Comparison of ENCODE assay signal across 8 cellular contexts in genomic region chr6:125986956-125987617, GRCh38. TPM values are rescaled to one million over a fixed set of nuclear protein-coding genes. Genes with fewer than 3 reads are reported as not detected.
DNase-seq lines count a peak whose midpoint lies in the region; ATAC-seq, FAIRE-seq and TF ChIP-seq lines count a peak whose summit lies in the region.

No MANE protein-coding gene starts in this region.

- H3K36me3 Mint-ChIP-seq in GM23338 (ENCODE audit: low read depth), result no peaks in the 10 kb centered on the region
- H3K36me3 Mint-ChIP-seq in activated T-cell treated with anti-CD3 and anti-CD28 coated beads, Interleukin-2, amount 50 U/mL, for 24 hours (ENCODE audit: low read depth), result peaks cover 11% of the 10 kb centered on the region

- peaks cover 8% of the 10 kb centered on the region; the same call in 1 of the 3 replicates for H3K4me1 Mint-ChIP-seq in GM23338
- H3K4me1 Mint-ChIP-seq in activated T-cell treated with anti-CD3 and anti-CD28 coated beads, Interleukin-2, amount 50 U/mL, for 24 hours (ENCODE audit: low read depth), result peaks cover 29% of the 10 kb centered on the region

- no peaks in the 10 kb centered on the region for H3K27me3 Mint-ChIP-seq in GM23338 (ENCODE audit: insufficient read depth, low read depth, poor library complexity)
- H3K27me3 Mint-ChIP-seq in activated T-cell treated with anti-CD3 and anti-CD28 coated beads, Interleukin-2, amount 50 U/mL, for 24 hours, result no peaks in the 10 kb centered on the region

- TF ChIP-seq CTCF in GM13976 (IDR thresholded peaks at IDR 0.05; ENCODE audit: borderline replicate concordance, control extremely low read depth, extremely low read depth, insufficient read depth, missing control alignments) (no peak), GM23338 (conservative IDR thresholded peaks at IDR 0.05; ENCODE audit: low read depth in 2 of 2) (no peak), adrenal gland (IDR thresholded peaks at IDR 0.05) (no peak), keratinocyte (optimal IDR thresholded peaks at IDR 0.05 in 1 of 3, IDR thresholded peaks at IDR 0.05 in 1 of 3, conservative IDR thresholded peaks at IDR 0.05 in 1 of 3; ENCODE audit: extremely low read depth in 1 of 3, insufficient read depth in 2 of 3, low read length in 3 of 3) (no peak)

- FAIRE-seq in keratinocyte (lab: Jason Lieb, UNC), result no peak

- peak; percentile 10 for ATAC-seq in GM23338
- no peak for ATAC-seq in HG03457 (IDR thresholded peaks at IDR 0.05; ENCODE audit: unreplicated experiment)

- H3K4me3 Mint-ChIP-seq in GM23338, result no peak overlapping the region
- no peak overlapping the region for H3K4me3 Mint-ChIP-seq in activated T-cell treated with anti-CD3 and anti-CD28 coated beads, Interleukin-2, amount 50 U/mL, for 24 hours

- H3K27me3 ChIP-seq in GM23338 (ENCODE audit: insufficient read depth), result no peaks in the 10 kb centered on the region
- H3K27me3 ChIP-seq in adrenal gland, result no peaks in the 10 kb centered on the region
- H3K27me3 ChIP-seq in keratinocyte (ENCODE audit: control insufficient read depth, extremely low read depth, insufficient read depth, low read length), result no peaks in the 10 kb centered on the region
- H3K27me3 ChIP-seq in thymus (ENCODE audit: control insufficient read depth, insufficient read depth), result no peaks in the 10 kb centered on the region

- intact Hi-C loops in adrenal gland (cut with DNase I), result no loop called here

- no peaks in the 10 kb centered on the region for H3K9me3 Mint-ChIP-seq in GM23338
- H3K9me3 Mint-ChIP-seq in activated T-cell treated with anti-CD3 and anti-CD28 coated beads, Interleukin-2, amount 50 U/mL, for 24 hours, result no peaks in the 10 kb centered on the region

- H2AFZ ChIP-seq in GM23338 (peak overlapping the region; percentile 94), keratinocyte (ENCODE audit: control insufficient read depth, low read length) (peak overlapping the region; percentile 100)

- H3K4me3 ChIP-seq in GM23338 (peak overlapping the region; percentile 93), adrenal gland (peak overlapping the region; percentile 71 to 91 (median 80)), keratinocyte (ENCODE audit: control insufficient read depth in 2 of 3, extremely low read depth in 1 of 3, insufficient read depth in 2 of 3, low read depth in 1 of 3, low read length in 3 of 3) (peak overlapping the region; percentile 74 to 98 (median 98)), thymus (ENCODE audit: low read length) (peak overlapping the region; percentile 68)

- no peaks in the 10 kb centered on the region for H3K9me3 ChIP-seq in adrenal gland (replicated peaks in 1 of 3)
- no peaks in the 10 kb centered on the region for H3K9me3 ChIP-seq in keratinocyte (ENCODE audit: control insufficient read depth, low read depth, low read length)
- no peaks in the 10 kb centered on the region for H3K9me3 ChIP-seq in thymus (ENCODE audit: control insufficient read depth)

- dilution Hi-C loops in keratinocyte (cut with MboI; ENCODE audit: extremely low pct_ligation_motif_present, low sequenced_read_pairs), result no loop called here

- peaks cover 58% of the 10 kb centered on the region for H3K79me2 ChIP-seq in GM23338 (replicated peaks; ENCODE audit: insufficient read depth)
- H3K79me2 ChIP-seq in keratinocyte (ENCODE audit: control insufficient read depth, insufficient read depth, low read length), result peaks cover 48% of the 10 kb centered on the region

- no peaks in the 10 kb centered on the region for H3K9me2 ChIP-seq in GM23338 (ENCODE audit: insufficient read depth)

- in situ Hi-C loops in GM13976 (cut with MboI; ENCODE audit: low sequenced_read_pairs, unreplicated experiment), result no loop called here

- TF ChIP-seq POLR2A in adrenal gland (IDR thresholded peaks at IDR 0.05), result no peak

- H3K9ac ChIP-seq in keratinocyte (ENCODE audit: control insufficient read depth, extremely low read depth, insufficient read depth, low read length), result peak overlapping the region; percentile 96

- H4K20me1 ChIP-seq in GM23338 (replicated peaks; ENCODE audit: insufficient read depth), result peaks cover 12% of the 10 kb centered on the region
- peaks cover 3% of the 10 kb centered on the region for H4K20me1 ChIP-seq in keratinocyte (ENCODE audit: control insufficient read depth, extremely low read depth, insufficient read depth, low read length)

- H3K27ac ChIP-seq in GM23338 (ENCODE audit: low read depth) (peak overlapping the region; percentile 67), adrenal gland (peak overlapping the region in 4 of 5 donors; percentile 29 to 85 (median 78)), keratinocyte (ENCODE audit: control insufficient read depth, insufficient read depth, low read length) (peak overlapping the region; percentile 95), thymus (ENCODE audit: low read depth) (no peak overlapping the region)

- H3K27ac Mint-ChIP-seq in GM23338, result no peak overlapping the region
- no peak overlapping the region for H3K27ac Mint-ChIP-seq in activated T-cell treated with anti-CD3 and anti-CD28 coated beads, Interleukin-2, amount 50 U/mL, for 24 hours

- peaks cover 37% of the 10 kb centered on the region for H3K4me1 ChIP-seq in GM23338 (ENCODE audit: insufficient read depth)
- H3K4me1 ChIP-seq in adrenal gland (replicated peaks in 1 of 2), result peaks cover 9 to 32% of the 10 kb centered on the region in 2 donors
- peaks cover 24% of the 10 kb centered on the region for H3K4me1 ChIP-seq in keratinocyte (ENCODE audit: control insufficient read depth, extremely low read depth, insufficient read depth, low read length)
- no peaks in the 10 kb centered on the region for H3K4me1 ChIP-seq in thymus (ENCODE audit: control insufficient read depth, insufficient read depth, low read length)

- H3K9me1 ChIP-seq in keratinocyte (ENCODE audit: control insufficient read depth, extremely low read depth, insufficient read depth, low read length), result peaks cover 2% of the 10 kb centered on the region

- DNase-seq in GM13976 (ENCODE audit: low spot score) (peak; percentile 32), GM23338 (ENCODE audit: low spot score) (peak; percentile 28), LoVo (ENCODE audit: low spot score) (peak; percentile 41), adrenal gland (peak in 1 of 7 donors; percentile 14), keratinocyte (ENCODE audit: low read depth, low spot score) (no peak)
- DNase-seq in activated T-cell treated with anti-CD3 and anti-CD28 coated beads, Interleukin-2, amount 50 U/mL, for 24 hours, result no peak

- H3K36me3 ChIP-seq in GM23338 (ENCODE audit: insufficient read depth) (no peaks in the 10 kb centered on the region), adrenal gland (replicated peaks in 1 of 2) (no peaks in the 10 kb centered on the region), keratinocyte (ENCODE audit: control insufficient read depth in 2 of 2, extremely low read depth in 1 of 2, insufficient read depth in 2 of 2, low read length in 2 of 2) (no peaks in the 10 kb centered on the region), thymus (ENCODE audit: control insufficient read depth, insufficient read depth) (no peaks in the 10 kb centered on the region)

- WGBS in adrenal gland, 4 donors, result 12 to 19% (median 15%) methylated on average over 11 of the region's 11 CpGs
- WGBS in thymus, result 35% methylated on average over 11 of the region's 11 CpGs

- H3F3A ChIP-seq in GM23338 (replicated peaks; ENCODE audit: low read depth), result no peaks in the 10 kb centered on the region

- peak overlapping the region; percentile 79 for H3K4me2 ChIP-seq in GM23338
- peak overlapping the region; percentile 88 for H3K4me2 ChIP-seq in keratinocyte (ENCODE audit: control insufficient read depth, extremely low read depth, insufficient read depth, low read depth, low read length)

TF ChIP-seq in GM23338, 12 proteins besides CTCF, POLR2A, EP300 and RAD21 (continues in another document):
- TF ChIP-seq ZNF331 (CRISPR knock-in tag; IDR thresholded peaks at IDR 0.05; ENCODE audit: low read depth), result no peak
- TF ChIP-seq EZH2 (IDR thresholded peaks at IDR 0.05; ENCODE audit: low read depth, unreplicated experiment), result no peak
- no peak for TF ChIP-seq ZNF114 (CRISPR knock-in tag; IDR thresholded peaks at IDR 0.05)
- TF ChIP-seq POLR2AphosphoS5 (IDR thresholded peaks at IDR 0.05; ENCODE audit: low read depth), result no peak
- TF ChIP-seq CREB1 (CRISPR knock-in tag; IDR thresholded peaks at IDR 0.05; ENCODE audit: low read depth), result no peak

RNA-seq across cellular contexts. Expression of gene TRMT11, which starts 0.7 kb away (rescaled TPM):
- 44.5 and 49.5 TPM in 2 replicates for total RNA-seq in GM23338 (2014; rRNA removed; shearing (Covaris generic))
- 41.9 and 50.9 TPM in 2 replicates for polyA plus RNA-seq in GM23338 (2016; fragmentation: Nextera tagmentation; extraction: Ambion mirVana)
- 10 to 100 TPM; 10.9 to 24.0 (median 17.9) TPM for total RNA-seq in adrenal gland
- polyA plus RNA-seq in adrenal gland, result 10 to 100 TPM in 2 of 3 donors, 1 to 10 TPM in 1; 9.7 to 21.3 (median 12.5) TPM
- polyA plus RNA-seq in keratinocyte, result 14.7 to 23.0 TPM (median 15.0 TPM) in 3 replicates
- polyA plus RNA-seq in keratinocyte (2011; ENCODE audit: low read depth), result 14.9 TPM
- 11.9 and 20.6 TPM in 2 replicates for polyA plus RNA-seq in keratinocyte (2011; cell fraction: cytosol; rRNA removed)
- polyA plus RNA-seq in keratinocyte (2011; cell fraction: nucleus; rRNA removed), result 23.0 and 33.3 TPM in 2 replicates
- polyA plus RNA-seq in keratinocyte (2012; ENCODE audit: low replicate concordance), result 10.7 and 13.5 TPM in 2 replicates
- 1.1 to 30.8 TPM (median 9.2 TPM) in 3 replicates for polyA minus RNA-seq in keratinocyte
- 6.5 TPM for polyA minus RNA-seq in keratinocyte (2011; cell fraction: cytosol; rRNA and poly(A)+ RNA removed)
- polyA minus RNA-seq in keratinocyte (2011; cell fraction: nucleus; rRNA and poly(A)+ RNA removed), result 19.7 and 29.3 TPM in 2 replicates
- 21.0 TPM for polyA plus RNA-seq in thymus

RNA-seq across cellular contexts. Expression of gene HINT3, which starts 30.5 kb away (rescaled TPM):
- total RNA-seq in GM23338 (2014; rRNA removed; shearing (Covaris generic)), result 8.0 and 10.3 TPM in 2 replicates
- polyA plus RNA-seq in GM23338 (2016; fragmentation: Nextera tagmentation; extraction: Ambion mirVana) (1.8 and 1.9 TPM in 2 replicates), adrenal gland (10 to 100 TPM in 1 of 3 donors, 1 to 10 TPM in 2; 4.7 to 40.6 (median 7.7) TPM), keratinocyte (1.5 to 3.9 TPM (median 2.9 TPM) in 3 replicates), thymus (8.6 TPM)
- 10 to 100 TPM; 23.4 to 39.3 (median 30.9) TPM for total RNA-seq in adrenal gland
- 39.6 TPM for polyA plus RNA-seq in keratinocyte (2011; ENCODE audit: low read depth)
- polyA plus RNA-seq in keratinocyte (2011; cell fraction: cytosol; rRNA removed), result 3.5 and 4.5 TPM in 2 replicates
- polyA plus RNA-seq in keratinocyte (2011; cell fraction: nucleus; rRNA removed), result 1.9 TPM in 2 replicates
- polyA plus RNA-seq in keratinocyte (2012; ENCODE audit: low replicate concordance), result 7.4 and 19.7 TPM in 2 replicates
- polyA minus RNA-seq in keratinocyte, result 0.52 to 1.4 TPM (median 0.99 TPM) in 3 replicates
- 6.7 TPM for polyA minus RNA-seq in keratinocyte (2011; cell fraction: cytosol; rRNA and poly(A)+ RNA removed)
- polyA minus RNA-seq in keratinocyte (2011; cell fraction: nucleus; rRNA and poly(A)+ RNA removed), result 1.9 and 3.3 TPM in 2 replicates

Comparison
In these comparisons a context has a peak if more than half of its experiments do, and no peak if none do; other contexts are left out.
1. DNase-seq: peak in GM13976 (single experiment), GM23338 (single experiment) and LoVo (single experiment); none in keratinocyte (single experiment) and activated T-cell treated with anti-CD3 and anti-CD28 coated beads, Interleukin-2, amount 50 U/mL, for 24 hours (single experiment).
2. Peak in every context shown above with its lines, with median percentiles within 50 percentile points of each other: H3K4me3 ChIP-seq.